ENCODE assay signal across 8 cellular contexts in genomic region chr9:125829743-125830142, GRCh38.
DNase-seq lines count a peak whose midpoint lies in the region; ATAC-seq, FAIRE-seq and TF ChIP-seq lines count a peak whose summit lies in the region.

No MANE protein-coding gene starts in this region.

- 28 to 33% methylated on average over 3 to 7 of the region's 7 CpGs for WGBS in gastroesophageal sphincter (ENCODE audit: low coverage in 1 of 2), 2 donors

- H3K4me1 ChIP-seq in gastroesophageal sphincter (peaks cover 0 to 25% (median 0%) of the 10 kb centered on the region in 3 donors), skeletal muscle tissue (ENCODE audit: control insufficient read depth in 3 of 3, insufficient read depth in 3 of 3, low read length in 3 of 3) (no peaks in the 10 kb centered on the region)

- CTCF ChIA-PET in activated CD8-positive, alpha-beta memory T cell treated with anti-CD3 and anti-CD28 coated beads, Interleukin-2, amount 10 ng/mL, durations not matched to agents 7 days and 5 days (lab: Charles Lee): interaction anchor here (1.3 to 1.7 kb wide), 3 partner anchors 10 to 569 kb away, joined by 4 to 7 read pairs (median 4); no protein-coding TSS in a partner anchor

- H3K4me3 ChIP-seq in gastroesophageal sphincter: peak overlapping the region; percentile 39 to 42
- H3K4me3 ChIP-seq in skeletal muscle tissue (ENCODE audit: low read length in 3 of 3): peak overlapping the region; percentile 27 to 75 (median 57)

- H3K27me3 ChIP-seq in gastroesophageal sphincter (no peaks in the 10 kb centered on the region), skeletal muscle tissue (ENCODE audit: control insufficient read depth in 3 of 3, insufficient read depth in 3 of 3, low read length in 3 of 3) (no peaks in the 10 kb centered on the region)

- TF ChIP-seq POLR2A in GM12892 (IDR thresholded peaks at IDR 0.05; ENCODE audit: low read depth, low read length) (no peak), gastroesophageal sphincter (IDR thresholded peaks at IDR 0.05) (no peak)

- H3K9me3 Mint-ChIP-seq in activated CD8-positive, alpha-beta memory T cell treated with anti-CD3 and anti-CD28 coated beads, Interleukin-2, amount 10 ng/mL, durations not matched to agents 7 days and 5 days (ENCODE audit: low read depth): no peaks in the 10 kb centered on the region

- ATAC-seq in HG03439 (IDR thresholded peaks at IDR 0.05; ENCODE audit: unreplicated experiment) (peak; percentile 64), gastroesophageal sphincter (no peak), GM19328 (IDR thresholded peaks at IDR 0.05; ENCODE audit: unreplicated experiment) (no peak)
- peak; percentile 97 for ATAC-seq in activated CD8-positive, alpha-beta memory T cell treated with anti-CD3 and anti-CD28 coated beads, Interleukin-2, amount 10 ng/mL, durations not matched to agents 7 days and 5 days

- peak; percentile 96 for FAIRE-seq in GM12892 (lab: Jason Lieb, UNC)

- peaks cover 13% of the 10 kb centered on the region for H3K4me1 Mint-ChIP-seq in activated CD8-positive, alpha-beta memory T cell treated with anti-CD3 and anti-CD28 coated beads, Interleukin-2, amount 10 ng/mL, durations not matched to agents 7 days and 5 days

- peaks cover 2% of the 10 kb centered on the region for H3K36me3 Mint-ChIP-seq in activated CD8-positive, alpha-beta memory T cell treated with anti-CD3 and anti-CD28 coated beads, Interleukin-2, amount 10 ng/mL, durations not matched to agents 7 days and 5 days

- H3K9ac ChIP-seq in skeletal muscle tissue (ENCODE audit: low read depth in 1 of 3, low read length in 3 of 3): no peak overlapping the region

- H3K27ac ChIP-seq in gastroesophageal sphincter (peak overlapping the region in 3 of 4 donors; percentile 13 to 49 (median 25)), skeletal muscle tissue (ENCODE audit: low read depth, low read length) (no peak overlapping the region)

- peak overlapping the region; percentile 78 for H3K27ac Mint-ChIP-seq in activated CD8-positive, alpha-beta memory T cell treated with anti-CD3 and anti-CD28 coated beads, Interleukin-2, amount 10 ng/mL, durations not matched to agents 7 days and 5 days

- no peak for TF ChIP-seq CTCF in gastroesophageal sphincter (IDR thresholded peaks at IDR 0.05)

- no peaks in the 10 kb centered on the region for H3K27me3 Mint-ChIP-seq in activated CD8-positive, alpha-beta memory T cell treated with anti-CD3 and anti-CD28 coated beads, Interleukin-2, amount 10 ng/mL, durations not matched to agents 7 days and 5 days

- TF ChIP-seq EP300 in gastroesophageal sphincter (IDR thresholded peaks at IDR 0.05): no peak

- DNase-seq in GM12892 (ENCODE audit: insufficient read length): no peak
- peak; percentile 64 for DNase-seq in activated CD8-positive, alpha-beta memory T cell treated with anti-CD3 and anti-CD28 coated beads, Interleukin-2, amount 10 ng/mL, durations not matched to agents 7 days and 5 days
- no peak for DNase-seq in NOMO-1 treated with dmso at 0.1 percent for 144 hours (lab: John Stamatoyannopoulos, UW; ENCODE audit: unreplicated experiment)
- no peak for DNase-seq in SHP77 (lab: John Stamatoyannopoulos, UW)

- no peaks in the 10 kb centered on the region for H3K9me3 ChIP-seq in gastroesophageal sphincter
- H3K9me3 ChIP-seq in skeletal muscle tissue (ENCODE audit: control insufficient read depth in 3 of 3, low read length in 3 of 3): no peaks in the 10 kb centered on the region

- no peaks in the 10 kb centered on the region for H3K36me3 ChIP-seq in gastroesophageal sphincter
- H3K36me3 ChIP-seq in skeletal muscle tissue (ENCODE audit: control insufficient read depth in 3 of 3, insufficient read depth in 3 of 3, low read length in 3 of 3): no peaks in the 10 kb centered on the region

- peak overlapping the region; percentile 82 for H3K4me3 Mint-ChIP-seq in activated CD8-positive, alpha-beta memory T cell treated with anti-CD3 and anti-CD28 coated beads, Interleukin-2, amount 10 ng/mL, durations not matched to agents 7 days and 5 days

Comparison
In these comparisons a context has a peak if more than half of its experiments do, and no peak if none do; other contexts are left out.
1. ATAC-seq: peak in HG03439 (single experiment) and activated CD8-positive, alpha-beta memory T cell treated with anti-CD3 and anti-CD28 coated beads, Interleukin-2, amount 10 ng/mL, durations not matched to agents 7 days and 5 days (single experiment); none in gastroesophageal sphincter (single experiment) and GM19328 (single experiment).